ENCODE assay signal across 8 cellular contexts in the genomic region with DNA sequence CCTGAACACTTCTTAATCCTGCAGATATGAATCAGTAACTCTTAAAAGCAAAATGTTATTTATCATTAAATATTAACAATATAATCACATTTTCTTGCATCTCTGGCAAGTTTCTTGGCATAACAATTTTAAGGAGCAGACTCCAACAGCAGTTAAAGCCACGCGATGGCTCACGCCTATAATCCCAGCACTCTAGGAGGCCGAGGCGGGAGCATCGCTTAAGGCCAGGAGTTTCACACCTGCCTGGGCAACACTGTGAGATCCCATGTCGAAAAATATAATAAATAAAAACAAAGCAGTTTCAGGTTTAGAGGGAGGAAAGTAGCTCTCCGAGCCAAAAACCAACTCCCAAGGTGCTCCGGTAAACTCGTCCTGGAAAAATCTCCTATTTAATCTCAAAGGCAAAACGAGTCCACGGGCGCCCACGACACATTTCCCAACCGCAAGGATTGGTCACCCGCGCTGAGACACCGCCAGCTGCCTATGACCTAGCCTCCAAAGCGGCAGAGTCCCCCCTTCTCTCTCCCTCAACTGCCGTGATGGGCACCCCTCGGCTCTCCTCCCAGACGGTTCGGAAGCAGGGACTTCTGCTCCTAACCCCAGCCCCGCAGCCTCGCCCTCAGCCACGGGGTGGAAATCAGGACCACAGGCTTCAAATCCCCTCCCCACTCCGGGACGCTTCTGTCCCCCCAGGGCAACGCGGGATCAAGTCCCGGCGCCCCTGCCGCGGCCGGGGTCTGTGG. TPM values are rescaled to one million over a fixed set of nuclear protein-coding genes. Genes with fewer than 3 reads are reported as not detected.
DNase-seq lines count a peak whose midpoint lies in the region; ATAC-seq, FAIRE-seq and TF ChIP-seq lines count a peak whose summit lies in the region.
"Not testable (repeated sequence)": the region's sequence is repeated elsewhere in the genome, so short reads cannot be mapped to it uniquely, and the experiment has no call there.

No MANE protein-coding gene starts in this region.

- not testable (repeated sequence) for H3K9me3 Mint-ChIP-seq in activated CD4-positive, alpha-beta memory T cell treated with anti-CD3 and anti-CD28 coated beads, Interleukin-2, amount 10 ng/mL, durations not matched to agents 7 days and 5 days; dendritic cell treated with granulocyte-macrophage colony-stimulating factor and Interleukin-4, amounts not matched to agents 40 ng/mL and 50 ng/mL, for 4 days; immature natural killer cell

- CTCF ChIA-PET in activated CD4-positive, alpha-beta memory T cell treated with anti-CD3 and anti-CD28 coated beads, Interleukin-2, amount 10 ng/mL, durations not matched to agents 7 days and 5 days (lab: Charles Lee) = not testable (repeated sequence)

- not testable (repeated sequence) for TF ChIP-seq POLR2A in transverse colon (IDR thresholded peaks at IDR 0.05)

- TF ChIP-seq CTCF in pancreas (IDR thresholded peaks at IDR 0.05); transverse colon (IDR thresholded peaks at IDR 0.05): not testable (repeated sequence)

- H3K27me3 ChIP-seq in MG63, pancreas, transverse colon: not testable (repeated sequence)

- in situ Hi-C loops in transverse colon (cut with MboI; ENCODE audit: low pct_ligation_motif_present in 1 of 4, low pct_unique_long_range_greater_than_20kb in 1 of 4, low sequenced_read_pairs in 3 of 4) = not testable (repeated sequence)

- H3K27ac ChIP-seq in pancreas (peak overlapping the region; percentile 78 to 85 (median 82)), transverse colon (peak overlapping the region; percentile 94 to 98 (median 96))

- WGBS in pancreas, 2 donors = 1% methylated on average over 35 of the region's 35 CpGs
- 5 to 16% methylated on average over 9 to 35 of the region's 35 CpGs for WGBS in transverse colon (ENCODE audit: low coverage in 1 of 2), 2 donors

- H3K4me1 Mint-ChIP-seq in activated CD4-positive, alpha-beta memory T cell treated with anti-CD3 and anti-CD28 coated beads, Interleukin-2, amount 10 ng/mL, durations not matched to agents 7 days and 5 days = peaks cover 43% of the 10 kb centered on the region
- peaks cover 48% of the 10 kb centered on the region for H3K4me1 Mint-ChIP-seq in dendritic cell treated with granulocyte-macrophage colony-stimulating factor and Interleukin-4, amounts not matched to agents 40 ng/mL and 50 ng/mL, for 4 days (ENCODE audit: low read depth)
- H3K4me1 Mint-ChIP-seq in immature natural killer cell = peaks cover 50% of the 10 kb centered on the region in 2 donors

- DNase-seq in ELR (ENCODE audit: low read depth) (peak; percentile 49), MG63 (peak; percentile 11), immature natural killer cell (peak in 1 of 3 donors; percentile 16), pancreas (peak in 2 of 6 donors; percentile 6 to 23), transverse colon (peak; percentile 22)
- not testable (repeated sequence) for DNase-seq in activated CD4-positive, alpha-beta memory T cell treated with anti-CD3 and anti-CD28 coated beads, Interleukin-2, amount 10 ng/mL, durations not matched to agents 7 days and 5 days

- H3K36me3 Mint-ChIP-seq in activated CD4-positive, alpha-beta memory T cell treated with anti-CD3 and anti-CD28 coated beads, Interleukin-2, amount 10 ng/mL, durations not matched to agents 7 days and 5 days (ENCODE audit: low read depth) = peaks cover 15% of the 10 kb centered on the region
- H3K36me3 Mint-ChIP-seq in dendritic cell treated with granulocyte-macrophage colony-stimulating factor and Interleukin-4, amounts not matched to agents 40 ng/mL and 50 ng/mL, for 4 days (ENCODE audit: low read depth) = peaks cover 44% of the 10 kb centered on the region
- not testable (repeated sequence) for H3K36me3 Mint-ChIP-seq in immature natural killer cell

- not testable (repeated sequence) for FAIRE-seq in pancreas (lab: Jason Lieb, UNC)

- peak; percentile 3 for ATAC-seq in HG02610 (IDR thresholded peaks at IDR 0.05; ENCODE audit: unreplicated experiment)
- peak; percentile 30 to 61 (median 38) for ATAC-seq in pancreas

- intact Hi-C loops in dendritic cell treated with granulocyte-macrophage colony-stimulating factor and Interleukin-4, amounts not matched to agents 40 ng/mL and 50 ng/mL, for 4 days (cut with micrococcal nuclease) = loop anchor here (5.0 kb wide), 1 partner anchor 99 kb away; no protein-coding TSS in a partner anchor
- intact Hi-C loops in pancreas (cut with DNase I); transverse colon (cut with DNase I; ENCODE audit: low total_unique reads): not testable (repeated sequence)

- peak overlapping the region; percentile 69 for H3K4me3 ChIP-seq in MG63
- peak overlapping the region; percentile 75 to 96 (median 93) for H3K4me3 ChIP-seq in pancreas
- H3K4me3 ChIP-seq in transverse colon = peak overlapping the region; percentile 52 to 93 (median 87)

- POLR2A ChIA-PET in activated CD4-positive, alpha-beta memory T cell treated with anti-CD3 and anti-CD28 coated beads, Interleukin-2, amount 10 ng/mL, durations not matched to agents 7 days and 5 days (lab: Charles Lee) = interaction anchor here (0.6 kb wide), 1 partner anchor 85 kb away, joined by 3 read pairs; no protein-coding TSS in a partner anchor

- H3K9me3 ChIP-seq in MG63, pancreas, transverse colon: not testable (repeated sequence)

- peak overlapping the region; percentile 98 for H3K4me3 Mint-ChIP-seq in activated CD4-positive, alpha-beta memory T cell treated with anti-CD3 and anti-CD28 coated beads, Interleukin-2, amount 10 ng/mL, durations not matched to agents 7 days and 5 days
- H3K4me3 Mint-ChIP-seq in dendritic cell treated with granulocyte-macrophage colony-stimulating factor and Interleukin-4, amounts not matched to agents 40 ng/mL and 50 ng/mL, for 4 days = peak overlapping the region; percentile 87
- H3K4me3 Mint-ChIP-seq in immature natural killer cell = peak overlapping the region; percentile 97 to 99 (median 98)

- H3K4me1 ChIP-seq in pancreas (peaks cover 5 to 20% (median 10%) of the 10 kb centered on the region in 3 donors), transverse colon (peaks cover 20 to 36% (median 27%) of the 10 kb centered on the region in 4 donors)

- H3K27me3 Mint-ChIP-seq in activated CD4-positive, alpha-beta memory T cell treated with anti-CD3 and anti-CD28 coated beads, Interleukin-2, amount 10 ng/mL, durations not matched to agents 7 days and 5 days; dendritic cell treated with granulocyte-macrophage colony-stimulating factor and Interleukin-4, amounts not matched to agents 40 ng/mL and 50 ng/mL, for 4 days; immature natural killer cell (ENCODE audit: low read depth in 3 of 3): not testable (repeated sequence)

- TF ChIP-seq EP300 in transverse colon (IDR thresholded peaks at IDR 0.05; ENCODE audit: low read depth) = not testable (repeated sequence)

- H3K27ac Mint-ChIP-seq in activated CD4-positive, alpha-beta memory T cell treated with anti-CD3 and anti-CD28 coated beads, Interleukin-2, amount 10 ng/mL, durations not matched to agents 7 days and 5 days = peak overlapping the region; percentile 74
- peak overlapping the region; percentile 93 for H3K27ac Mint-ChIP-seq in dendritic cell treated with granulocyte-macrophage colony-stimulating factor and Interleukin-4, amounts not matched to agents 40 ng/mL and 50 ng/mL, for 4 days
- peak overlapping the region; percentile 86 to 97 (median 97) for H3K27ac Mint-ChIP-seq in immature natural killer cell

- not testable (repeated sequence) for H3K36me3 ChIP-seq in MG63, pancreas, transverse colon

RNA-seq across cellular contexts. Expression of a gene that starts 37.5 kb away (rescaled TPM):
- total RNA-seq in MG63 (2014; rRNA removed; shearing (Covaris generic); ENCODE audit: low replicate concordance) = 3.0 and 18.5 TPM in 2 replicates
- 10 to 100 TPM; 31.9 to 33.8 TPM for total RNA-seq in activated CD4-positive, alpha-beta memory T cell treated with anti-CD3 and anti-CD28 coated beads, Interleukin-2, amount 10 ng/mL, durations not matched to agents 7 days and 5 days
- 10 to 100 TPM in 1 of 3 donors, 1 to 10 TPM in 2; 4.4 to 20.7 (median 7.5) TPM for polyA plus RNA-seq in immature natural killer cell
- 1 to 10 TPM; 1.8 to 5.4 (median 2.5) TPM for total RNA-seq in pancreas
- 1 to 10 TPM; 2.2 to 4.9 TPM for polyA plus RNA-seq in pancreas
- total RNA-seq in transverse colon = 10 to 100 TPM in 3 of 4 donors, 1 to 10 TPM in 1; 5.2 to 22.8 (median 14.0) TPM
